Comparison of ENCODE assay signal across 26 cellular contexts in genomic region chr2:76517238-76517909, GRCh38.
"Had no signal": no experiment of that assay in that cellular context is flagged by ENCODE, and none has a peak within 500 bp of the region (broad histone marks: within the 10 kb centered on the region; RNA-seq: fewer than 3 reads in every experiment).

No MANE protein-coding gene starts in this region.

- H2AFZ ChIP-seq: hepatocyte had no signal

- H3K36me3 ChIP-seq: esophagus muscularis mucosa, gastroesophageal sphincter, heart left ventricle, left lung, lower lobe of right lung had no signal

- H3K27ac Mint-ChIP-seq: effector memory CD8-positive, alpha-beta T cell; immature natural killer cell; mesothelial cell of epicardium; naive B cell had no signal

- H3K4me1 Mint-ChIP-seq: immature natural killer cell, mesothelial cell of epicardium, naive B cell had no signal

- H3K27me3 ChIP-seq: dorsolateral prefrontal cortex, esophagus muscularis mucosa, foreskin keratinocyte, gastroesophageal sphincter, heart left ventricle, hepatocyte, left lung had no signal

- H3K27me3 Mint-ChIP-seq: effector memory CD8-positive, alpha-beta T cell; naive B cell had no signal

- H3K9me3 ChIP-seq: gastroesophageal sphincter, heart left ventricle, lower lobe of right lung, mucosa of descending colon had no signal

- H3K79me2 ChIP-seq: hepatocyte had no signal

- ATAC-seq: effector memory CD8-positive, alpha-beta T cell; foreskin keratinocyte; gastroesophageal sphincter; heart left ventricle; left colon; left lung; left ventricle myocardium superior; lower lobe of right lung; mucosa of descending colon had no signal

- H3K36me3 Mint-ChIP-seq: immature natural killer cell, mesothelial cell of epicardium, naive B cell had no signal

- H3K4me1 ChIP-seq: esophagus muscularis mucosa, foreskin keratinocyte, gastroesophageal sphincter, heart left ventricle, left lung, lower lobe of right lung had no signal

- H3K4me2 ChIP-seq: hepatocyte had no signal

- DNase-seq: dermis blood vessel endothelial cell; dorsolateral prefrontal cortex; effector CD8-positive, alpha-beta T cell; effector memory CD8-positive, alpha-beta T cell; foreskin keratinocyte; heart left ventricle; hypothalamus; immature natural killer cell; islet precursor cell; kidney; kidney glomerular epithelial cell; left colon; left ventricle myocardium superior; lower lobe of right lung; mesenchymal stem cell; mucosa of descending colon; naive B cell had no signal

- FAIRE-seq: colon, endothelial cell of umbilical vein, frontal cortex, kidney had no signal

- H3K4me3 ChIP-seq: coronary artery, dorsolateral prefrontal cortex, esophagus muscularis mucosa, gastroesophageal sphincter, heart left ventricle, hepatocyte, left lung, lower lobe of right lung, mucosa of descending colon had no signal

- H3K27ac ChIP-seq: coronary artery, dorsolateral prefrontal cortex, esophagus muscularis mucosa, foreskin keratinocyte, gastroesophageal sphincter, heart left ventricle, hepatocyte, left lung, lower lobe of right lung had no signal

- H3K4me3 Mint-ChIP-seq: effector memory CD8-positive, alpha-beta T cell; immature natural killer cell; mesothelial cell of epicardium; naive B cell had no signal
